ENCODE assay signal across 17 cellular contexts in the genomic region with DNA sequence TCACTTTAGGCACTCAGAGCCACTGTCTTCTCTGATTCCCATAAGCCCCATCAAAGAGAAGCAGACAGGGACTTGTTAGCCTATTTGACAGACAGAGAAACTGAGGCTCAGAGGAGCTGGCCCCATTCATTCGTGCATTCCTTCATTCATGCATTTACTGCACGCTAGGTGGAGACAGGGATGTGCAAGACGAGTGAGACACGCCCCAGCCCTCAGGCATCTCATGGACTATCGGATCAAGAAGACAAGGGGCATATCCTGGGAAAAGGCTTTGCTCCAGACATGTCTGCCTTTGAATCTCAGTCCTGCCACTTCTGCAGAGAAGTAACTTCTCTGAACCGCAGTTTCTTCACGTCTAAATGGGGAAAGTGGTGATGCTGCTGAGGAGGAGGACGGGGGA. TPM values are rescaled to one million over a fixed set of nuclear protein-coding genes. Genes with fewer than 3 reads are reported as not detected.
"Had no signal": no experiment of that assay in that cellular context is flagged by ENCODE, and none has a peak within 500 bp of the region (broad histone marks: within the 10 kb centered on the region; RNA-seq: fewer than 3 reads in every experiment).

No MANE protein-coding gene starts in this region.

- H3K27ac Mint-ChIP-seq: natural killer cell had no signal

- H3K4me1 ChIP-seq: adrenal gland, upper lobe of left lung had no signal

- H3K9me3 Mint-ChIP-seq: natural killer cell had no signal

- H3K9me3 ChIP-seq: adrenal gland, upper lobe of left lung had no signal

- H3K27ac ChIP-seq: adrenal gland, epithelial cell of prostate, skin epidermis, upper lobe of left lung had no signal

- H3K4me3 ChIP-seq: adrenal gland, skin epidermis, upper lobe of left lung had no signal

- H3K36me3 ChIP-seq: adrenal gland, upper lobe of left lung had no signal

- DNase-seq: activated CD4-positive, CD25-positive, alpha-beta regulatory T cell; activated naive CD4-positive, alpha-beta T cell treated with anti-CD3 and anti-CD28 coated beads, Interleukin-2, amount 50 U/mL, for 16 hours; activated T-cell treated with anti-CD3 and anti-CD28 coated beads, Interleukin-2, amount 50 U/mL, for 1 hour; adrenal gland; central memory CD4-positive, alpha-beta T cell; cortex of kidney; effector CD8-positive, alpha-beta T cell; hippocampal formation; mammary epithelial cell; natural killer cell; stimulated activated naive B cell treated with anti-CD40 and anti-IgM and Interleukin-4, amounts not matched to agents 10 μg/mL and 1 μg/mL and 100 μg/mL, for 72 hours; T-helper 2 cell; upper lobe of left lung had no signal

- FAIRE-seq: TTC549 had no signal

- H3K36me3 Mint-ChIP-seq: natural killer cell; stimulated activated naive B cell treated with anti-CD40 and anti-IgM and Interleukin-4, amounts not matched to agents 10 μg/mL and 1 μg/mL and 100 μg/mL, for 72 hours had no signal

- ATAC-seq: natural killer cell had no signal

- H3K27me3 ChIP-seq: adrenal gland, upper lobe of left lung had no signal

- H3K4me3 Mint-ChIP-seq: natural killer cell had no signal

RNA-seq across cellular contexts. Expression of a gene that starts 54.1 kb away (rescaled TPM):
- total RNA-seq: glomerular endothelial cell, mammary epithelial cell, natural killer cell had no signal
- polyA plus RNA-seq: mammary epithelial cell had no signal
